ENCODE assay signal across 20 cellular contexts in genomic region chr13:18233783-18234299, GRCh38.
DNase-seq lines count a peak whose midpoint lies in the region; ATAC-seq, FAIRE-seq and TF ChIP-seq lines count a peak whose summit lies in the region.
"Had no signal": no experiment of that assay in that cellular context is flagged by ENCODE, and none has a peak within 500 bp of the region (broad histone marks: within the 10 kb centered on the region; RNA-seq: fewer than 3 reads in every experiment).

No MANE protein-coding gene starts in this region.

- in situ Hi-C loops in HepG2 (cut with HindIII; ENCODE audit: extremely low pct_ligation_motif_present, low pct_unique_long_range_greater_than_20kb), result no loop called here

- no peak overlapping the region for H3K18ac ChIP-seq in trophoblast cell (ENCODE audit: low read length)

- DNase-seq in HepG2 (ENCODE audit: low spot score) (no peak), right lobe of liver (no peak), trophoblast cell (no peak), right cardiac atrium (no peak)
- DNase-seq: AML-193; Caco-2; Calu3; CD4-positive, alpha-beta T cell; CD8-positive, alpha-beta T cell; DMS79 treated with DMSO at 0.1 percent for 48 hours; GF-D8 had no signal

- H3K36me3 ChIP-seq in HepG2 (replicated peaks in 1 of 2; ENCODE audit: control insufficient read depth in 1 of 2, insufficient read depth in 2 of 2, low read length in 2 of 2) (no peaks in the 10 kb centered on the region), right lobe of liver (no peaks in the 10 kb centered on the region), trophoblast cell (ENCODE audit: control insufficient read depth in 1 of 2, insufficient read depth in 2 of 2, low read length in 2 of 2) (no peaks in the 10 kb centered on the region)
- H3K36me3 ChIP-seq: BLaER1 treated with 17β-estradiol and CSF1 and Interleukin-3, amounts not matched to agents 10 nM and 100 nM had no signal

- H3K4ac ChIP-seq in trophoblast cell (ENCODE audit: low read depth, low read length), result no peak overlapping the region

- no peak overlapping the region for H4K91ac ChIP-seq in trophoblast cell (ENCODE audit: low read depth, low read length)

- H3K79me2 ChIP-seq in HepG2 (ENCODE audit: insufficient read depth, low read length) (no peaks in the 10 kb centered on the region), trophoblast cell (ENCODE audit: control insufficient read depth, insufficient read depth, low read length, poor library complexity) (no peaks in the 10 kb centered on the region)

- no peak overlapping the region for H4K8ac ChIP-seq in trophoblast cell (ENCODE audit: low read depth, low read length)

- FAIRE-seq in HepG2 (lab: Jason Lieb, UNC), result no peak
- FAIRE-seq: A549, D721Med, G401.6, GM12891, GM18507 had no signal

- peaks cover 91% of the 10 kb centered on the region for H3K9me3 ChIP-seq in HepG2 (ENCODE audit: low read length)
- no peaks in the 10 kb centered on the region for H3K9me3 ChIP-seq in right lobe of liver
- H3K9me3 ChIP-seq in trophoblast cell (ENCODE audit: insufficient read depth, low read depth, low read length), result peaks cover 60% of the 10 kb centered on the region
- H3K9me3 ChIP-seq in right cardiac atrium (ENCODE audit: control insufficient read depth, low read length), result no peaks in the 10 kb centered on the region
- H3K9me3 ChIP-seq: A549 had no signal

- CTCF ChIA-PET in HepG2 (lab: Yijun Ruan, JAX; ENCODE audit: low intra/inter-chr PET ratio, low total read pairs), result no interaction called here

- H3K27me3 ChIP-seq in HepG2 (ENCODE audit: control insufficient read depth in 1 of 2, insufficient read depth in 2 of 2, low read length in 2 of 2) (no peaks in the 10 kb centered on the region), right lobe of liver (no peaks in the 10 kb centered on the region), trophoblast cell (ENCODE audit: insufficient read depth, low read length) (no peaks in the 10 kb centered on the region), right cardiac atrium (ENCODE audit: control insufficient read depth, insufficient read depth) (no peaks in the 10 kb centered on the region)
- H3K27me3 ChIP-seq: BLaER1 treated with 17β-estradiol and CSF1 and Interleukin-3, amounts not matched to agents 10 nM and 100 nM had no signal

- H4K12ac ChIP-seq in trophoblast cell (ENCODE audit: low read depth, low read length), result no peak overlapping the region

- no peak overlapping the region for H2BK12ac ChIP-seq in trophoblast cell (ENCODE audit: low read length)

- BruUV-seq in HepG2 (replicated peaks; lab: Mats Ljungman, UMichigan), result no TSS peak

- H3K14ac ChIP-seq in trophoblast cell (ENCODE audit: low read length), result no peak overlapping the region

- no peak overlapping the region for H3K23ac ChIP-seq in trophoblast cell (ENCODE audit: low read length)

- 95% methylated on average over 71 of the region's 71 CpGs for WGBS in HepG2 (ENCODE audit: low lambda C conversion rate)
- 96% methylated on average over 31 of the region's 71 CpGs for WGBS in right lobe of liver (ENCODE audit: insufficient coverage, low coverage, low lambda C conversion rate, missing lambda C conversion rate)
- WGBS in trophoblast cell (ENCODE audit: extremely low coverage, insufficient coverage, insufficient read length), result no CpG with 5 or more reads among the region's 71 CpGs
- 96% methylated on average over 71 of the region's 71 CpGs for WGBS in right cardiac atrium

- H3K27ac ChIP-seq in HepG2 (ENCODE audit: extremely low read length, insufficient read depth, low read length) (no peak overlapping the region), right lobe of liver (no peak overlapping the region), trophoblast cell (ENCODE audit: low read depth, low read length) (no peak overlapping the region), right cardiac atrium (ENCODE audit: low read length) (no peak overlapping the region)
- H3K27ac ChIP-seq: 22Rv1; A549; BLaER1 treated with 17β-estradiol and CSF1 and Interleukin-3, amounts not matched to agents 10 nM and 100 nM; C4-2B had no signal

- no peaks in the 10 kb centered on the region for H3K79me1 ChIP-seq in trophoblast cell (ENCODE audit: low read length)

- ATAC-seq in HepG2 (no peak; the same call in 2 of the 3 replicates), right lobe of liver (no peak), HG02884 (IDR thresholded peaks at IDR 0.05; ENCODE audit: unreplicated experiment) (no peak), right cardiac atrium (no peak)
- ATAC-seq: A549; CD8-positive, alpha-beta T cell had no signal

- H3K4me3 ChIP-seq in HepG2 (replicated peaks in 1 of 3; ENCODE audit: insufficient read depth in 1 of 3, low read depth in 2 of 3, low read length in 3 of 3) (no peak overlapping the region), right lobe of liver (no peak overlapping the region), trophoblast cell (ENCODE audit: low read depth, low read length) (peak overlapping the region; percentile 28), right cardiac atrium (ENCODE audit: low read length) (no peak overlapping the region)
- H3K4me3 ChIP-seq: A549; BLaER1 treated with 17β-estradiol and CSF1 and Interleukin-3, amounts not matched to agents 10 nM and 100 nM had no signal

- POLR2A ChIA-PET in HepG2 (lab: Yijun Ruan, JAX), result no interaction called here

- intact Hi-C loops in HepG2 (cut with micrococcal nuclease; ENCODE audit: unreplicated experiment) (no loop called here), right lobe of liver (cut with DNase I) (no loop called here), right cardiac atrium (cut with DNase I) (no loop called here)

- H3K9ac ChIP-seq in HepG2 (ENCODE audit: insufficient read depth, low read depth, low read length) (no peak overlapping the region), trophoblast cell (ENCODE audit: low read length) (no peak overlapping the region)
- H3K9ac ChIP-seq: BLaER1 treated with 17β-estradiol and CSF1 and Interleukin-3, amounts not matched to agents 10 nM and 100 nM had no signal

- H2AFZ ChIP-seq in HepG2 (ENCODE audit: low read length), result no peak overlapping the region
- no peak overlapping the region for H2AFZ ChIP-seq in trophoblast cell (ENCODE audit: insufficient read depth, low read length, poor library complexity)

- H3K4me2 ChIP-seq in HepG2 (ENCODE audit: low read depth, low read length) (no peak overlapping the region), trophoblast cell (ENCODE audit: low read length) (no peak overlapping the region)
- H3K4me2 ChIP-seq: A549; BLaER1 treated with 17β-estradiol and CSF1 and Interleukin-3, amounts not matched to agents 10 nM and 100 nM had no signal

- TF ChIP-seq CTCF in HepG2 (CRISPR knock-in tag; IDR thresholded peaks at IDR 0.05), result no peak
- no peak for TF ChIP-seq CTCF in right lobe of liver (IDR thresholded peaks at IDR 0.05)

- no peaks in the 10 kb centered on the region for H4K20me1 ChIP-seq in HepG2 (ENCODE audit: insufficient read depth, low read length)
- H4K20me1 ChIP-seq: BLaER1 treated with 17β-estradiol and CSF1 and Interleukin-3, amounts not matched to agents 10 nM and 100 nM had no signal

- TF ChIP-seq POLR2A in HepG2 (IDR thresholded peaks at IDR 0.05; ENCODE audit: insufficient read depth in 1 of 2, low read depth in 2 of 2, low read length in 2 of 2) (no peak), right lobe of liver (IDR thresholded peaks at IDR 0.05) (no peak)

- TF ChIP-seq EP300 in HepG2 (IDR thresholded peaks at IDR 0.05; ENCODE audit: low read depth in 2 of 2, low read length in 2 of 2) (no peak), HepG2 (CRISPR knock-in tag; IDR thresholded peaks at IDR 0.05; ENCODE audit: borderline replicate concordance) (no peak)

- H3K4me1 ChIP-seq in HepG2 (ENCODE audit: insufficient read depth, low read length) (no peaks in the 10 kb centered on the region), right lobe of liver (no peaks in the 10 kb centered on the region), trophoblast cell (ENCODE audit: control insufficient read depth in 1 of 2, insufficient read depth in 2 of 2, low read length in 2 of 2) (no peaks in the 10 kb centered on the region), right cardiac atrium (ENCODE audit: control insufficient read depth, insufficient read depth, low read length) (no peaks in the 10 kb centered on the region)
- H3K4me1 ChIP-seq: A549; BLaER1 treated with 17β-estradiol and CSF1 and Interleukin-3, amounts not matched to agents 10 nM and 100 nM; Caco-2 had no signal

- no peak overlapping the region for H2AK5ac ChIP-seq in trophoblast cell (ENCODE audit: low read length)

- no peak for TF ChIP-seq RAD21 in HepG2 (CRISPR knock-in tag; IDR thresholded peaks at IDR 0.05)

- H2BK5ac ChIP-seq in trophoblast cell (ENCODE audit: low read depth, low read length, poor library complexity), result no peak overlapping the region

- H2BK120ac ChIP-seq in trophoblast cell (ENCODE audit: insufficient read depth, low read length, poor library complexity), result no peak overlapping the region

TF ChIP-seq in HepG2, 621 proteins besides CTCF, POLR2A, EP300 and RAD21:
- TF ChIP-seq EEA1 (CRISPR knock-in tag; IDR thresholded peaks at IDR 0.05; ENCODE audit: borderline replicate concordance) (no peak), MTA1 (CRISPR knock-in tag; IDR thresholded peaks at IDR 0.05; ENCODE audit: borderline replicate concordance) (0 out of 2 replicates have a peak, but pooled peaks have one; percentile 31)
